ENCODE assay signal across 17 cellular contexts in the genomic region with DNA sequence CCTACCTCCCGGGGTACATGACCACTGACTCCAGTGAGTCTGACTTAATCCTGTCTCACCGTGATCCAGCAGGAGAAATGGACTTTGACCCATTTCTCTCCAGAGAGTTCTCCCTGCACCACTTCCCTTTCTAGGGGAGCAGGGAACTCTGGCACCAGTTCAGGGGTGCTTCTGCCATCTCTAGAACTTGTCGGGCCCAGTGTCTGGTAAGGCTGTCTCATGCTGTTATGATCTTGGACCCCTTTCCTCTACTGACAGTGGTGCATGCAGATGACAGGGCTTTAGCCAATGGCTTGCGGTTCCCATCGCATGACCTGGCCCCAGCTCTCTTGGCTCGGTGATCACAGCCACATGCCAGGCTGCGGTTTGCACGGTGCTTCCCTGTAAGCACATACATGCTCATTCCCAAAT.
A peak's percentile ranks its signal among the peaks of the same experiment; 100 is the strongest.
DNase-seq lines count a peak whose midpoint lies in the region; ATAC-seq, FAIRE-seq and TF ChIP-seq lines count a peak whose summit lies in the region.
"Had no signal": no experiment of that assay in that cellular context is flagged by ENCODE, and none has a peak within 500 bp of the region (broad histone marks: within the 10 kb centered on the region; RNA-seq: fewer than 3 reads in every experiment).

No MANE protein-coding gene starts in this region.

- H3K27ac ChIP-seq in K562 (ENCODE audit: extremely low read depth, low read depth, low read length) (no peak overlapping the region), kidney (ENCODE audit: low read depth in 2 of 2, low read length in 2 of 2) (peak overlapping the region; percentile 67 to 72), sigmoid colon (no peak overlapping the region)
- H3K27ac ChIP-seq in naive thymus-derived CD4-positive, alpha-beta T cell (ENCODE audit: low read depth, low read length) = no peak overlapping the region
- H3K27ac ChIP-seq: parathyroid adenoma had no signal

- TSS peak; percentile 29 for BruUV-seq in K562 (replicated peaks; lab: Mats Ljungman, UMichigan)

- TF ChIP-seq EP300 in K562 (IDR thresholded peaks at IDR 0.05; ENCODE audit: low read length) (no peak), sigmoid colon (IDR thresholded peaks at IDR 0.05) (no peak)

- H3K4me1 ChIP-seq in K562 (replicated peaks in 1 of 2; ENCODE audit: control insufficient read depth in 2 of 2, insufficient read depth in 2 of 2, low read length in 2 of 2) = peaks cover 7 to 15% of the 10 kb centered on the region in 2 experiments; a peak in 3 of 5 replicates
- peaks cover 0 to 5% of the 10 kb centered on the region in 2 donors for H3K4me1 ChIP-seq in kidney (ENCODE audit: control insufficient read depth in 1 of 2, insufficient read depth in 1 of 2, low read depth in 1 of 2, low read length in 2 of 2)
- no peaks in the 10 kb centered on the region for H3K4me1 ChIP-seq in sigmoid colon
- no peaks in the 10 kb centered on the region for H3K4me1 ChIP-seq in naive thymus-derived CD4-positive, alpha-beta T cell (ENCODE audit: control insufficient read depth in 2 of 2, insufficient read depth in 2 of 2, low read length in 2 of 2)
- H3K4me1 ChIP-seq: parathyroid adenoma, Peyer's patch had no signal

- no peaks in the 10 kb centered on the region for H3K9me3 Mint-ChIP-seq in activated CD8-positive, alpha-beta T cell treated with anti-CD3 and anti-CD28 coated beads, Interleukin-2, amount 10 ng/mL, durations not matched to agents 7 days and 5 days (ENCODE audit: insufficient read depth)
- peaks cover 0 to 3% (median 0%) of the 10 kb centered on the region in 11 donors for H3K9me3 Mint-ChIP-seq in naive thymus-derived CD4-positive, alpha-beta T cell
- H3K9me3 Mint-ChIP-seq: activated naive CD4-positive, alpha-beta T cell treated with anti-CD3 and anti-CD28 coated beads, Interleukin-2, amount 10 ng/mL, durations not matched to agents 7 days and 5 days; CD14-positive monocyte had no signal

- H3K4me2 ChIP-seq in K562 (ENCODE audit: insufficient read depth, low read length) = no peak overlapping the region

- CTCF ChIA-PET in K562 (lab: Yijun Ruan, JAX; ENCODE audit: low intra/inter-chr PET ratio) = no interaction called here
- CTCF ChIA-PET in activated CD8-positive, alpha-beta T cell treated with anti-CD3 and anti-CD28 coated beads, Interleukin-2, amount 10 ng/mL, durations not matched to agents 7 days and 5 days (lab: Charles Lee) = no interaction called here
- CTCF ChIA-PET in naive thymus-derived CD4-positive, alpha-beta T cell (lab: Charles Lee) = no interaction called here

- H3K79me2 ChIP-seq in K562 (ENCODE audit: control insufficient read depth, insufficient read depth, low read length) = no peaks in the 10 kb centered on the region
- H3K79me2 ChIP-seq: parathyroid adenoma had no signal

- peaks cover 3% of the 10 kb centered on the region for H3K4me1 Mint-ChIP-seq in activated CD8-positive, alpha-beta T cell treated with anti-CD3 and anti-CD28 coated beads, Interleukin-2, amount 10 ng/mL, durations not matched to agents 7 days and 5 days (ENCODE audit: low read depth)
- H3K4me1 Mint-ChIP-seq in naive thymus-derived CD4-positive, alpha-beta T cell = peaks cover 0 to 4% (median 0%) of the 10 kb centered on the region in 7 donors
- H3K4me1 Mint-ChIP-seq: activated naive CD4-positive, alpha-beta T cell treated with anti-CD3 and anti-CD28 coated beads, Interleukin-2, amount 10 ng/mL, durations not matched to agents 7 days and 5 days had no signal

- TF ChIP-seq POLR2A in K562 (conservative IDR thresholded peaks at IDR 0.05) (no peak), sigmoid colon (IDR thresholded peaks at IDR 0.05) (no peak)

- POLR2A ChIA-PET in K562 (lab: Yijun Ruan, JAX) = interaction anchor here (1.2 kb wide), 2 partner anchors 13 to 14 kb away, joined by 3 read pairs; no protein-coding TSS in a partner anchor
- POLR2A ChIA-PET in activated CD8-positive, alpha-beta T cell treated with anti-CD3 and anti-CD28 coated beads, Interleukin-2, amount 10 ng/mL, durations not matched to agents 7 days and 5 days (lab: Charles Lee) = no interaction called here
- POLR2A ChIA-PET in naive thymus-derived CD4-positive, alpha-beta T cell (lab: Charles Lee) = no interaction called here

- no peaks in the 10 kb centered on the region for H3K27me3 Mint-ChIP-seq in activated CD8-positive, alpha-beta T cell treated with anti-CD3 and anti-CD28 coated beads, Interleukin-2, amount 10 ng/mL, durations not matched to agents 7 days and 5 days (ENCODE audit: low read depth)
- H3K27me3 Mint-ChIP-seq in naive thymus-derived CD4-positive, alpha-beta T cell = no peaks in the 10 kb centered on the region
- H3K27me3 Mint-ChIP-seq: activated naive CD4-positive, alpha-beta T cell treated with anti-CD3 and anti-CD28 coated beads, Interleukin-2, amount 10 ng/mL, durations not matched to agents 7 days and 5 days had no signal

- no peak overlapping the region for H3K27ac Mint-ChIP-seq in activated CD8-positive, alpha-beta T cell treated with anti-CD3 and anti-CD28 coated beads, Interleukin-2, amount 10 ng/mL, durations not matched to agents 7 days and 5 days
- H3K27ac Mint-ChIP-seq in naive thymus-derived CD4-positive, alpha-beta T cell = no peak overlapping the region
- H3K27ac Mint-ChIP-seq: activated naive CD4-positive, alpha-beta T cell treated with anti-CD3 and anti-CD28 coated beads, Interleukin-2, amount 10 ng/mL, durations not matched to agents 7 days and 5 days had no signal

- H3K36me3 Mint-ChIP-seq in activated CD8-positive, alpha-beta T cell treated with anti-CD3 and anti-CD28 coated beads, Interleukin-2, amount 10 ng/mL, durations not matched to agents 7 days and 5 days (ENCODE audit: low read depth) = peaks cover 4% of the 10 kb centered on the region
- H3K36me3 Mint-ChIP-seq in naive thymus-derived CD4-positive, alpha-beta T cell = peaks cover 2 to 76% (median 52%) of the 10 kb centered on the region in 5 donors

- peaks cover 14% of the 10 kb centered on the region; the same call in 1 of the 3 replicates for H3K36me3 ChIP-seq in K562 (ENCODE audit: control insufficient read depth, insufficient read depth, low read length)
- H3K36me3 ChIP-seq in kidney (ENCODE audit: control insufficient read depth in 1 of 2, insufficient read depth in 2 of 2, low read length in 2 of 2) = no peaks in the 10 kb centered on the region
- H3K36me3 ChIP-seq in sigmoid colon = peaks cover 0 to 15% (median 2%) of the 10 kb centered on the region in 4 donors
- H3K36me3 ChIP-seq in naive thymus-derived CD4-positive, alpha-beta T cell (ENCODE audit: control insufficient read depth in 2 of 3, insufficient read depth in 3 of 3, low read length in 3 of 3) = peaks cover 0 to 18% (median 6%) of the 10 kb centered on the region in 3 experiments
- H3K36me3 ChIP-seq: Peyer's patch had no signal

- H3K4me3 ChIP-seq in K562 (no peak overlapping the region), kidney (ENCODE audit: low read length in 2 of 2) (no peak overlapping the region), sigmoid colon (no peak overlapping the region)
- no peak overlapping the region for H3K4me3 ChIP-seq in naive thymus-derived CD4-positive, alpha-beta T cell (ENCODE audit: low read length)
- H3K4me3 ChIP-seq: Peyer's patch had no signal

- no peak overlapping the region for H2AFZ ChIP-seq in K562 (ENCODE audit: low read depth, low read length)
- H2AFZ ChIP-seq: parathyroid adenoma had no signal

- H4K20me1 ChIP-seq in K562 (replicated peaks; ENCODE audit: control insufficient read depth, insufficient read depth, low read length) = no peaks in the 10 kb centered on the region; the same call in 1 of the 2 replicates

- no peak for FAIRE-seq in K562 (lab: Jason Lieb, UNC)
- FAIRE-seq in kidney (lab: Jason Lieb, UNC) = no peak
- FAIRE-seq: bronchial epithelial cell, G401.6 had no signal

- H3K9me3 ChIP-seq in K562 (replicated peaks; ENCODE audit: control insufficient read depth, insufficient read depth, low read depth, low read length) = no peaks in the 10 kb centered on the region
- no peaks in the 10 kb centered on the region for H3K9me3 ChIP-seq in kidney (ENCODE audit: control insufficient read depth in 1 of 2, low read length in 2 of 2)
- no peaks in the 10 kb centered on the region for H3K9me3 ChIP-seq in sigmoid colon
- H3K9me3 ChIP-seq in naive thymus-derived CD4-positive, alpha-beta T cell (ENCODE audit: control insufficient read depth in 2 of 3, low read length in 3 of 3) = no peaks in the 10 kb centered on the region
- H3K9me3 ChIP-seq: Peyer's patch had no signal

- in situ Hi-C loops in K562 (cut with MboI) = no loop called here

- no peaks in the 10 kb centered on the region for H3K9me1 ChIP-seq in K562 (ENCODE audit: control insufficient read depth, insufficient read depth, low read length)

- WGBS in K562 (ENCODE audit: insufficient coverage, low coverage, missing lambda C conversion rate) = 92% methylated on average over 8 of the region's 8 CpGs
- 75 to 80% methylated on average over 8 of the region's 8 CpGs for WGBS in sigmoid colon, 2 donors

- TF ChIP-seq RAD21 in K562 (CRISPR knock-in tag; conservative IDR thresholded peaks at IDR 0.05 in 1 of 2, IDR thresholded peaks at IDR 0.05 in 1 of 2) = no peak

- H3K4me3 Mint-ChIP-seq in activated CD8-positive, alpha-beta T cell treated with anti-CD3 and anti-CD28 coated beads, Interleukin-2, amount 10 ng/mL, durations not matched to agents 7 days and 5 days = no peak overlapping the region
- no peak overlapping the region for H3K4me3 Mint-ChIP-seq in naive thymus-derived CD4-positive, alpha-beta T cell
- H3K4me3 Mint-ChIP-seq: activated naive CD4-positive, alpha-beta T cell treated with anti-CD3 and anti-CD28 coated beads, Interleukin-2, amount 10 ng/mL, durations not matched to agents 7 days and 5 days; CD14-positive monocyte had no signal

- H3K27me3 ChIP-seq in K562 (ENCODE audit: control insufficient read depth in 2 of 2, insufficient read depth in 2 of 2, low read length in 2 of 2) (no peaks in the 10 kb centered on the region), sigmoid colon (no peaks in the 10 kb centered on the region)
- H3K27me3 ChIP-seq in naive thymus-derived CD4-positive, alpha-beta T cell (ENCODE audit: control insufficient read depth in 2 of 2, insufficient read depth in 2 of 2, low read length in 2 of 2) = no peaks in the 10 kb centered on the region
- H3K27me3 ChIP-seq: Peyer's patch had no signal

- no peak for TF ChIP-seq CTCF in K562 (IDR thresholded peaks at IDR 0.05 in 2 of 3, conservative IDR thresholded peaks at IDR 0.05 in 1 of 3; ENCODE audit: insufficient read depth in 2 of 3, low read depth in 1 of 3, low read length in 3 of 3)
- TF ChIP-seq CTCF in kidney (IDR thresholded peaks at IDR 0.05; ENCODE audit: borderline replicate concordance, extremely low read depth, insufficient read depth) = no peak
- TF ChIP-seq CTCF in sigmoid colon (IDR thresholded peaks at IDR 0.05) = no peak

- no peak overlapping the region for H3K9ac ChIP-seq in K562 (ENCODE audit: insufficient read depth in 1 of 2, low read depth in 2 of 2, low read length in 2 of 2)
- H3K9ac ChIP-seq in kidney (ENCODE audit: low read length in 2 of 2) = no peak overlapping the region
- H3K9ac ChIP-seq: parathyroid adenoma had no signal

- DNase-seq in HuH-7 (ENCODE audit: low spot score) (peak; percentile 61), K562 (ENCODE audit: extremely low read depth in 1 of 4, low spot score in 3 of 4) (no peak), kidney (no peak), sigmoid colon (peak; percentile 46), DMS53 (lab: John Stamatoyannopoulos, UW) (no peak)
- no peak for DNase-seq in activated CD8-positive, alpha-beta T cell treated with anti-CD3 and anti-CD28 coated beads, Interleukin-2, amount 10 ng/mL, durations not matched to agents 7 days and 5 days
- DNase-seq in naive thymus-derived CD4-positive, alpha-beta T cell = no peak
- DNase-seq: activated CD8-positive, alpha-beta memory T cell treated with anti-CD3 and anti-CD28 coated beads, Interleukin-2, amount 50 U/mL, for 48 hours; activated naive CD4-positive, alpha-beta T cell treated with anti-CD3 and anti-CD28 coated beads, Interleukin-2, amount 10 ng/mL, durations not matched to agents 7 days and 5 days; NCI-H1930; NCI-H526 treated with DMSO at 0.1 percent for 48 hours had no signal

- ATAC-seq in K562 = no peak
- no peak for ATAC-seq in activated CD8-positive, alpha-beta T cell treated with anti-CD3 and anti-CD28 coated beads, Interleukin-2, amount 10 ng/mL, durations not matched to agents 7 days and 5 days
- no peak for ATAC-seq in naive thymus-derived CD4-positive, alpha-beta T cell
- no peak for ATAC-seq in HG02642 (IDR thresholded peaks at IDR 0.05; ENCODE audit: poor library complexity, unreplicated experiment)

- intact Hi-C loops in K562 (cut with micrococcal nuclease) (no loop called here), kidney (cut with DNase I) (no loop called here), sigmoid colon (cut with DNase I) (no loop called here)
- intact Hi-C loops in naive thymus-derived CD4-positive, alpha-beta T cell (cut with micrococcal nuclease) = no loop called here

Comparison
In these comparisons a context has a peak if more than half of its experiments do, and no peak if none do; other contexts are left out.
1. DNase-seq: peak in HuH-7 (single experiment) and sigmoid colon (single experiment); none in K562 (0 of 4), kidney (single experiment), activated CD8-positive, alpha-beta T cell treated with anti-CD3 and anti-CD28 coated beads, Interleukin-2, amount 10 ng/mL, durations not matched to agents 7 days and 5 days (single experiment), DMS53 (single experiment) and naive thymus-derived CD4-positive, alpha-beta T cell (0 of 9).
2. H3K27ac ChIP-seq: peak in kidney (2 of 2); none in K562 (single experiment), sigmoid colon (0 of 4) and naive thymus-derived CD4-positive, alpha-beta T cell (single experiment).